8 cellular contexts compared by ENCODE assay signal in the genomic region with DNA sequence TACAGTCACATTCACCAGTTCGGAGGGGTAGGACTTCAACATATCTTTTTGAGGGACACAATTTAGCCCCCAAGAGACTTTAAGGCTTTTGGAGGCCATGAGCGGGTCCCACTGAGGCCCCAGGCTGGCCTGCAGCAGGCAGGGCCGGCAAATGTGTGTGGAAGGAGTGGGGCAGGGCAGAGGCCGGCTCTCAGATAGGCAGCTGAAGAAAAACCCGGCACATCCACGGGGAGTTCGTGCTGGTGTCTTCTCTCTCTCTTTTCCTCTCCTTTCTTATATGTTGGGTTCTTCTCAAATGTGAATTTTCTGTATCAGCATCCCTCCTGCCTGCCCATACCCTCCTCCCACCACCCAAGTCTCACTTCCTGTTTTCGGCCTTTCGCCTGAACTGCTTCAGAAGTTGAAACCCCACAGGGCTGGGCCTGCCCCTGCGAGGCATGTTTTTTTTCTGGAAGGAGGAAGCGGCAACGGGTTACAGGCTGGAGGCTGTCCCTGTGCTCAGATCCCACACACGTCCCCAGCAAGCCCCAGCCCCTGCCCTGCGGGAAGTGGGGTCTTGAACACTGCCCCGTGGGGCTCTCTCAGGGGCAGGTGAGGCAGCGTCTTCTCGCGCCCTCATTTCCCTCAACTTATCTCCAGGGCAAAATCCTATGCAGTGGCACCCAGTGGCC. TPM values are rescaled to one million over a fixed set of nuclear protein-coding genes. Genes with fewer than 3 reads are reported as not detected.
DNase-seq lines count a peak whose midpoint lies in the region; ATAC-seq and TF ChIP-seq lines count a peak whose summit lies in the region.

No MANE protein-coding gene starts in this region.

- peaks cover 43% of the 10 kb centered on the region for H3K4me1 Mint-ChIP-seq in activated naive CD8-positive, alpha-beta T cell treated with anti-CD3 and anti-CD28 coated beads, Interleukin-2, amount 10 ng/mL, durations not matched to agents 7 days and 5 days
- peaks cover 74% of the 10 kb centered on the region for H3K4me1 Mint-ChIP-seq in stimulated activated naive CD8-positive, alpha-beta T cell treated with anti-CD3 and anti-CD28 coated beads, Interleukin-15, amount 100 ng/mL, for 72 hours

- no peaks in the 10 kb centered on the region for H3K79me2 ChIP-seq in SK-N-SH (ENCODE audit: insufficient read depth)

- no peak for TF ChIP-seq RAD21 in SK-N-SH (IDR thresholded peaks at IDR 0.05; ENCODE audit: low read length)

- no peaks in the 10 kb centered on the region for H3K9me3 ChIP-seq in SK-N-SH

- H3K27me3 ChIP-seq in SK-N-SH (ENCODE audit: insufficient read depth): peaks cover 8% of the 10 kb centered on the region; the same call in 1 of the 2 replicates

- no peaks in the 10 kb centered on the region for H3K9me3 Mint-ChIP-seq in activated naive CD8-positive, alpha-beta T cell treated with anti-CD3 and anti-CD28 coated beads, Interleukin-2, amount 10 ng/mL, durations not matched to agents 7 days and 5 days
- H3K9me3 Mint-ChIP-seq in stimulated activated naive CD8-positive, alpha-beta T cell treated with anti-CD3 and anti-CD28 coated beads, Interleukin-15, amount 100 ng/mL, for 72 hours: no peaks in the 10 kb centered on the region

- H3K36me3 Mint-ChIP-seq in activated naive CD8-positive, alpha-beta T cell treated with anti-CD3 and anti-CD28 coated beads, Interleukin-2, amount 10 ng/mL, durations not matched to agents 7 days and 5 days: no peaks in the 10 kb centered on the region

- no peak overlapping the region for H3K27ac ChIP-seq in SK-N-SH (ENCODE audit: low read depth in 2 of 2, low read length in 1 of 2)

- no peak for TF ChIP-seq EP300 in SK-N-SH (IDR thresholded peaks at IDR 0.05; ENCODE audit: borderline replicate concordance in 1 of 2, low read depth in 1 of 2, low read length in 1 of 2)

- no peaks in the 10 kb centered on the region for H3K36me3 ChIP-seq in SK-N-SH (replicated peaks in 1 of 2; ENCODE audit: control insufficient read depth in 1 of 2, insufficient read depth in 2 of 2, low read length in 1 of 2)

- in situ Hi-C loops in GM13976 (cut with MboI; ENCODE audit: low sequenced_read_pairs, unreplicated experiment): no loop called here

- H3K9me2 ChIP-seq in SK-N-SH: no peaks in the 10 kb centered on the region

- H3K27me3 Mint-ChIP-seq in activated naive CD8-positive, alpha-beta T cell treated with anti-CD3 and anti-CD28 coated beads, Interleukin-2, amount 10 ng/mL, durations not matched to agents 7 days and 5 days: no peaks in the 10 kb centered on the region
- H3K27me3 Mint-ChIP-seq in stimulated activated naive CD8-positive, alpha-beta T cell treated with anti-CD3 and anti-CD28 coated beads, Interleukin-15, amount 100 ng/mL, for 72 hours: no peaks in the 10 kb centered on the region

- H3K4me3 ChIP-seq in SK-N-SH (ENCODE audit: low read depth in 2 of 2, low read length in 1 of 2): no peak overlapping the region

- no peaks in the 10 kb centered on the region for H3K4me1 ChIP-seq in SK-N-SH (ENCODE audit: control insufficient read depth in 1 of 2, insufficient read depth in 2 of 2, low read depth in 1 of 2, low read length in 1 of 2)

- peak overlapping the region; percentile 87 for H3K4me3 Mint-ChIP-seq in activated naive CD8-positive, alpha-beta T cell treated with anti-CD3 and anti-CD28 coated beads, Interleukin-2, amount 10 ng/mL, durations not matched to agents 7 days and 5 days
- H3K4me3 Mint-ChIP-seq in stimulated activated naive CD8-positive, alpha-beta T cell treated with anti-CD3 and anti-CD28 coated beads, Interleukin-15, amount 100 ng/mL, for 72 hours: peak overlapping the region; percentile 80 to 88

- POLR2A ChIA-PET in activated naive CD8-positive, alpha-beta T cell treated with anti-CD3 and anti-CD28 coated beads, Interleukin-2, amount 10 ng/mL, durations not matched to agents 7 days and 5 days (lab: Charles Lee): interaction anchor here (1.1 to 1.3 kb wide), 2 partner anchors 49 to 159 kb away, joined by 3 to 5 read pairs; no protein-coding TSS in a partner anchor
- POLR2A ChIA-PET in SK-N-SH (lab: Yijun Ruan, JAX): no interaction called here

- CTCF ChIA-PET in SK-N-SH (lab: Yijun Ruan, JAX): no interaction called here

- H2AFZ ChIP-seq in SK-N-SH (ENCODE audit: low read depth): no peak overlapping the region

- no peak for TF ChIP-seq CTCF in GM13976 (IDR thresholded peaks at IDR 0.05; ENCODE audit: borderline replicate concordance, control extremely low read depth, extremely low read depth, insufficient read depth, missing control alignments)
- no peak for TF ChIP-seq CTCF in SK-N-SH (IDR thresholded peaks at IDR 0.05)

- peak overlapping the region; percentile 96 for H3K27ac Mint-ChIP-seq in activated naive CD8-positive, alpha-beta T cell treated with anti-CD3 and anti-CD28 coated beads, Interleukin-2, amount 10 ng/mL, durations not matched to agents 7 days and 5 days
- H3K27ac Mint-ChIP-seq in stimulated activated naive CD8-positive, alpha-beta T cell treated with anti-CD3 and anti-CD28 coated beads, Interleukin-15, amount 100 ng/mL, for 72 hours: peak overlapping the region; percentile 95

- no peak overlapping the region for H3K9ac ChIP-seq in SK-N-SH

- H3K4me2 ChIP-seq in SK-N-SH: no peak overlapping the region

- 90% methylated on average over 13 of the region's 18 CpGs for WGBS in SK-N-SH (ENCODE audit: low lambda C conversion rate)

- no peaks in the 10 kb centered on the region for H3F3A ChIP-seq in SK-N-SH (replicated peaks; ENCODE audit: insufficient read depth)

- DNase-seq in GM13976 (ENCODE audit: low spot score) (peak; percentile 88), Kasumi-1 (lab: John Stamatoyannopoulos, UW) (peak; percentile 72 to 80), DMS53 (lab: John Stamatoyannopoulos, UW) (no peak), SK-N-SH (no peak)
- DNase-seq in activated naive CD8-positive, alpha-beta T cell treated with anti-CD3 and anti-CD28 coated beads, Interleukin-2, amount 10 ng/mL, durations not matched to agents 7 days and 5 days: peak; percentile 52
- peak; percentile 15 to 42 for DNase-seq in stimulated activated naive CD8-positive, alpha-beta T cell treated with anti-CD3 and anti-CD28 coated beads, Interleukin-15, amount 100 ng/mL, for 72 hours
- DNase-seq in stimulated activated CD4-positive, alpha-beta T cell treated with anti-CD3 and anti-CD28 coated beads, Interleukin-2, amount 100 ng/mL, for 48 hours: no peak

- H4K20me1 ChIP-seq in SK-N-SH (ENCODE audit: insufficient read depth): no peaks in the 10 kb centered on the region

- peak; percentile 54 for ATAC-seq in GM21528 (IDR thresholded peaks at IDR 0.05; ENCODE audit: low FRiP score, unreplicated experiment)
- no peak for ATAC-seq in activated naive CD8-positive, alpha-beta T cell treated with anti-CD3 and anti-CD28 coated beads, Interleukin-2, amount 10 ng/mL, durations not matched to agents 7 days and 5 days (ENCODE audit: low read depth)
- no peak for ATAC-seq in stimulated activated naive CD8-positive, alpha-beta T cell treated with anti-CD3 and anti-CD28 coated beads, Interleukin-15, amount 100 ng/mL, for 72 hours

TF ChIP-seq in SK-N-SH, 30 proteins besides CTCF, POLR2A, EP300 and RAD21 (continues in another document):
- TF ChIP-seq, protein P1, sequence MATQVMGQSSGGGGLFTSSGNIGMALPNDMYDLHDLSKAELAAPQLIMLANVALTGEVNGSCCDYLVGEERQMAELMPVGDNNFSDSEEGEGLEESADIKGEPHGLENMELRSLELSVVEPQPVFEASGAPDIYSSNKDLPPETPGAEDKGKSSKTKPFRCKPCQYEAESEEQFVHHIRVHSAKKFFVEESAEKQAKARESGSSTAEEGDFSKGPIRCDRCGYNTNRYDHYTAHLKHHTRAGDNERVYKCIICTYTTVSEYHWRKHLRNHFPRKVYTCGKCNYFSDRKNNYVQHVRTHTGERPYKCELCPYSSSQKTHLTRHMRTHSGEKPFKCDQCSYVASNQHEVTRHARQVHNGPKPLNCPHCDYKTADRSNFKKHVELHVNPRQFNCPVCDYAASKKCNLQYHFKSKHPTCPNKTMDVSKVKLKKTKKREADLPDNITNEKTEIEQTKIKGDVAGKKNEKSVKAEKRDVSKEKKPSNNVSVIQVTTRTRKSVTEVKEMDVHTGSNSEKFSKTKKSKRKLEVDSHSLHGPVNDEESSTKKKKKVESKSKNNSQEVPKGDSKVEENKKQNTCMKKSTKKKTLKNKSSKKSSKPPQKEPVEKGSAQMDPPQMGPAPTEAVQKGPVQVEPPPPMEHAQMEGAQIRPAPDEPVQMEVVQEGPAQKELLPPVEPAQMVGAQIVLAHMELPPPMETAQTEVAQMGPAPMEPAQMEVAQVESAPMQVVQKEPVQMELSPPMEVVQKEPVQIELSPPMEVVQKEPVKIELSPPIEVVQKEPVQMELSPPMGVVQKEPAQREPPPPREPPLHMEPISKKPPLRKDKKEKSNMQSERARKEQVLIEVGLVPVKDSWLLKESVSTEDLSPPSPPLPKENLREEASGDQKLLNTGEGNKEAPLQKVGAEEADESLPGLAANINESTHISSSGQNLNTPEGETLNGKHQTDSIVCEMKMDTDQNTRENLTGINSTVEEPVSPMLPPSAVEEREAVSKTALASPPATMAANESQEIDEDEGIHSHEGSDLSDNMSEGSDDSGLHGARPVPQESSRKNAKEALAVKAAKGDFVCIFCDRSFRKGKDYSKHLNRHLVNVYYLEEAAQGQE (IDR thresholded peaks at IDR 0.05; ENCODE audit: low read depth, low read length): no peak
- no peak for TF ChIP-seq EZH2phosphoT487 (IDR thresholded peaks at IDR 0.05; ENCODE audit: borderline replicate concordance, low read depth)
- TF ChIP-seq MXI1 (IDR thresholded peaks at IDR 0.05; ENCODE audit: low read depth, low read length): no peak
- TF ChIP-seq, protein P2, sequence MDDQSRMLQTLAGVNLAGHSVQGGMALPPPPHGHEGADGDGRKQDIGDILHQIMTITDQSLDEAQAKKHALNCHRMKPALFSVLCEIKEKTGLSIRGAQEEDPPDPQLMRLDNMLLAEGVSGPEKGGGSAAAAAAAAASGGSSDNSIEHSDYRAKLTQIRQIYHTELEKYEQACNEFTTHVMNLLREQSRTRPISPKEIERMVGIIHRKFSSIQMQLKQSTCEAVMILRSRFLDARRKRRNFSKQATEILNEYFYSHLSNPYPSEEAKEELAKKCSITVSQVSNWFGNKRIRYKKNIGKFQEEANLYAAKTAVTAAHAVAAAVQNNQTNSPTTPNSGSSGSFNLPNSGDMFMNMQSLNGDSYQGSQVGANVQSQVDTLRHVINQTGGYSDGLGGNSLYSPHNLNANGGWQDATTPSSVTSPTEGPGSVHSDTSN (IDR thresholded peaks at IDR 0.05): no peak

RNA-seq across cellular contexts. Expression of a gene that starts 9.8 kb away (rescaled TPM):
- total RNA-seq in activated naive CD8-positive, alpha-beta T cell treated with anti-CD3 and anti-CD28 coated beads, Interleukin-2, amount 10 ng/mL, durations not matched to agents 7 days and 5 days: under 1 TPM; 0.26 to 0.30 TPM
- polyA plus RNA-seq in SK-N-SH (2012; rRNA removed): not detected in 2 replicates
- not detected in 2 replicates for polyA plus RNA-seq in SK-N-SH (2012; cell fraction: cytosol; rRNA removed)
- polyA plus RNA-seq in SK-N-SH (2012; cell fraction: nucleus; rRNA removed): not detected in 2 replicates

RNA-seq across cellular contexts. Expression of a gene that starts 51.2 kb away (rescaled TPM):
- total RNA-seq in activated naive CD8-positive, alpha-beta T cell treated with anti-CD3 and anti-CD28 coated beads, Interleukin-2, amount 10 ng/mL, durations not matched to agents 7 days and 5 days: 10 to 100 TPM; 20.3 to 27.2 TPM
- 2.9 and 3.8 TPM in 2 replicates for polyA plus RNA-seq in SK-N-SH (2012; rRNA removed)
- 2.7 and 3.8 TPM in 2 replicates for polyA plus RNA-seq in SK-N-SH (2012; cell fraction: cytosol; rRNA removed)
- 8.0 and 11.4 TPM in 2 replicates for polyA plus RNA-seq in SK-N-SH (2012; cell fraction: nucleus; rRNA removed)

Comparison
In these comparisons a context has a peak if more than half of its experiments do, and no peak if none do; other contexts are left out.
1. DNase-seq: peak in GM13976 (single experiment), Kasumi-1 (2 of 2), activated naive CD8-positive, alpha-beta T cell treated with anti-CD3 and anti-CD28 coated beads, Interleukin-2, amount 10 ng/mL, durations not matched to agents 7 days and 5 days (single experiment) and stimulated activated naive CD8-positive, alpha-beta T cell treated with anti-CD3 and anti-CD28 coated beads, Interleukin-15, amount 100 ng/mL, for 72 hours (2 of 2); none in DMS53 (single experiment), stimulated activated CD4-positive, alpha-beta T cell treated with anti-CD3 and anti-CD28 coated beads, Interleukin-2, amount 100 ng/mL, for 48 hours (0 of 2) and SK-N-SH (single experiment).